17 cellular contexts compared by ENCODE assay signal in the genomic region with DNA sequence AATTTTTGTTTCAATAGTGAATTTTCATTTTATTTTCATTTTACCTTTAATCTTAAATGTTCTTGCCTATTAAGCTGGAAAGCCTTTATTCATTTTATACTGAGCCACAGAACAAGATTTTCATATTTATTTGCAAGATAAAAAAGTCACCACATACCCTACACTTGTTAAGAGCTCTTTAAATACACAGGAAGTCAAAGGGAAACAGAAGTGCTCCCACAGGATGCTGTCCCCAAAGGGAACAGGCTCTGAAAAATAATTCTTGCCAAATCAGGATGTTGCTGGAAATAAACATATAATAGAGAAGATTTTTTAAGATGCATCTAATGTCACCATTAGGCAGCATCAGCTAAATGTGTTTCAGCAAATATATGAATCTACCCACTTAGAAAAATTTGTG.
"Had no signal": no experiment of that assay in that cellular context is flagged by ENCODE, and none has a peak within 500 bp of the region (broad histone marks: within the 10 kb centered on the region; RNA-seq: fewer than 3 reads in every experiment).

No MANE protein-coding gene starts in this region.

- H3K4me1 ChIP-seq: esophagus squamous epithelium, gastroesophageal sphincter, right atrium auricular region had no signal

- FAIRE-seq: endometrium, small intestine had no signal

- H3K4me3 ChIP-seq: esophagus squamous epithelium, gastroesophageal sphincter, right atrium auricular region had no signal

- DNase-seq: cortex of kidney; effector memory CD4-positive, alpha-beta T cell; esophagus squamous epithelium; foreskin fibroblast; glutamatergic neuron; kidney; left colon; mammary epithelial cell; naive thymus-derived CD4-positive, alpha-beta T cell; posterior cingulate gyrus; small intestine; stimulated activated CD4-positive, alpha-beta T cell treated with anti-CD3 and anti-CD28 coated beads, Interleukin-12 subunit alpha, Interleukin-12 subunit beta, amount 100 ng/mL, for 4 hours; stimulated activated naive CD4-positive, alpha-beta T cell treated with Interleukin-2 at 50 U/mL for 16 hours; trophoblast cell had no signal

- H3K9me3 ChIP-seq: esophagus squamous epithelium had no signal

- H3K27me3 ChIP-seq: esophagus squamous epithelium, gastroesophageal sphincter, right atrium auricular region had no signal

- ATAC-seq: gastroesophageal sphincter; left colon; naive thymus-derived CD4-positive, alpha-beta T cell had no signal

- H3K27ac ChIP-seq: esophagus squamous epithelium, gastroesophageal sphincter, right atrium auricular region had no signal

- H3K36me3 ChIP-seq: esophagus squamous epithelium, gastroesophageal sphincter, right atrium auricular region had no signal
